ENCODE assay signal across 8 cellular contexts in genomic region chr10:124647421-124648130, GRCh38.
A peak's percentile ranks its signal among the peaks of the same experiment; 100 is the strongest.
DNase-seq lines count a peak whose midpoint lies in the region; ATAC-seq, FAIRE-seq and TF ChIP-seq lines count a peak whose summit lies in the region.

No MANE protein-coding gene starts in this region.

- no peak overlapping the region for H3K14ac ChIP-seq in neuronal stem cell (ENCODE audit: low read length)

- BruUV-seq in endothelial cell of umbilical vein (replicated peaks; lab: Mats Ljungman, UMichigan), result no TSS peak

- no peak overlapping the region for H2BK120ac ChIP-seq in neuronal stem cell (ENCODE audit: low read depth, low read length)

- H3K4me1 ChIP-seq in endothelial cell of umbilical vein (ENCODE audit: control insufficient read depth, extremely low read depth, insufficient read depth, low read length) (peaks cover 35% of the 10 kb centered on the region), neuronal stem cell (ENCODE audit: control insufficient read depth in 2 of 2, insufficient read depth in 1 of 2, low read depth in 1 of 2, low read length in 2 of 2) (peaks cover 19 to 48% of the 10 kb centered on the region in 2 donors)

- H4K20me1 ChIP-seq in endothelial cell of umbilical vein (replicated peaks; ENCODE audit: control insufficient read depth, extremely low read depth, insufficient read depth, low read length), result no peaks in the 10 kb centered on the region

- DNase-seq in COLO668 (lab: John Stamatoyannopoulos, UW; ENCODE audit: unreplicated experiment), result peak; percentile 51
- DNase-seq in M059J (ENCODE audit: low read depth), result peak; percentile 44
- DNase-seq in activated CD4-positive, alpha-beta T cell treated with anti-CD3 and anti-CD28 coated beads, Interleukin-2, amount 50 U/mL, for 48 hours, result peak; percentile 66 to 78
- peak; percentile 46 for DNase-seq in endothelial cell of umbilical vein (ENCODE audit: low read depth, low spot score)
- DNase-seq in neuronal stem cell (ENCODE audit: low spot score), result no peak
- DNase-seq in ureter (ENCODE audit: low spot score), result peak; percentile 81
- no peak for DNase-seq in NCI-H526 (lab: John Stamatoyannopoulos, UW)

- no peaks in the 10 kb centered on the region for H3K9me1 ChIP-seq in endothelial cell of umbilical vein (replicated peaks; ENCODE audit: control insufficient read depth, extremely low read depth, insufficient read depth, low read length)

- H2AFZ ChIP-seq in endothelial cell of umbilical vein (ENCODE audit: low read depth, low read length) (no peak overlapping the region), neuronal stem cell (ENCODE audit: low read length) (no peak overlapping the region)

- FAIRE-seq in endothelial cell of umbilical vein (lab: Jason Lieb, UNC), result peak; percentile 57

- peak overlapping the region; percentile 79 for H2BK15ac ChIP-seq in neuronal stem cell (ENCODE audit: low read length)

- CTCF ChIA-PET in endothelial cell of umbilical vein (lab: Charles Lee), result interaction anchor here (1.0 to 4.4 kb wide), 8 partner anchors 10 to 98 kb away, joined by 3 to 50 read pairs (median 4); no protein-coding TSS in a partner anchor

- H3K79me1 ChIP-seq in neuronal stem cell (ENCODE audit: low read depth, low read length), result peaks cover 13% of the 10 kb centered on the region

- peak overlapping the region; percentile 36 for H3K27ac ChIP-seq in endothelial cell of umbilical vein (ENCODE audit: insufficient read depth, low read depth, low read length)
- H3K27ac ChIP-seq in neuronal stem cell (replicated peaks; ENCODE audit: low read length), result no peak overlapping the region

- H2BK5ac ChIP-seq in neuronal stem cell (ENCODE audit: low read length), result peak overlapping the region; percentile 1

- H3K4me2 ChIP-seq in endothelial cell of umbilical vein (ENCODE audit: insufficient read depth, low read length) (no peak overlapping the region), neuronal stem cell (ENCODE audit: insufficient read depth, low read length, poor library complexity, severe bottlenecking) (no peak overlapping the region)

- intact Hi-C loops in endothelial cell of umbilical vein (cut with micrococcal nuclease), result loop anchor here (2.0 to 10.0 kb wide), 4 partner anchors 35 to 231 kb away; partner anchors contain the start of gene ABRAXAS2

- no peaks in the 10 kb centered on the region for H3K27me3 ChIP-seq in endothelial cell of umbilical vein (ENCODE audit: control insufficient read depth in 2 of 2, insufficient read depth in 2 of 2, low read length in 2 of 2)
- H3K27me3 ChIP-seq in neuronal stem cell (ENCODE audit: control insufficient read depth in 3 of 3, insufficient read depth in 3 of 3, low read depth in 1 of 3, low read length in 3 of 3), result no peaks in the 10 kb centered on the region

- peaks cover 5% of the 10 kb centered on the region for H3K79me2 ChIP-seq in endothelial cell of umbilical vein (ENCODE audit: control insufficient read depth, insufficient read depth, low read length)

- no peak overlapping the region for H3K4ac ChIP-seq in neuronal stem cell (ENCODE audit: low read length)

- no peak for TF ChIP-seq POLR2A in endothelial cell of umbilical vein (IDR thresholded peaks at IDR 0.05; ENCODE audit: low read depth, low read length)

- no peak overlapping the region for H3K9ac ChIP-seq in endothelial cell of umbilical vein (replicated peaks; ENCODE audit: extremely low read depth, insufficient read depth, low read length)
- H3K9ac ChIP-seq in neuronal stem cell (ENCODE audit: low read depth, low read length, poor library complexity), result peak overlapping the region; percentile 53

- H3K23ac ChIP-seq in neuronal stem cell (ENCODE audit: low read depth, low read length, poor library complexity), result no peak overlapping the region

- no peak overlapping the region for H4K8ac ChIP-seq in neuronal stem cell (ENCODE audit: low read depth, low read length)

- dilution Hi-C loops in endothelial cell of umbilical vein (cut with MboI; ENCODE audit: extremely low pct_ligation_motif_present, low sequenced_read_pairs), result no loop called here

- ATAC-seq in GM21360 (IDR thresholded peaks at IDR 0.05; ENCODE audit: unreplicated experiment), result peak; percentile 45

- no peaks in the 10 kb centered on the region for H3K36me3 ChIP-seq in endothelial cell of umbilical vein (ENCODE audit: control insufficient read depth in 2 of 2, extremely low read depth in 1 of 2, insufficient read depth in 2 of 2, low read length in 2 of 2)
- peaks cover 0 to 8% of the 10 kb centered on the region in 2 donors for H3K36me3 ChIP-seq in neuronal stem cell (replicated peaks in 1 of 2; ENCODE audit: control insufficient read depth in 2 of 2, insufficient read depth in 2 of 2, low read length in 2 of 2)

- H3K4me3 ChIP-seq in endothelial cell of umbilical vein (replicated peaks in 1 of 3; ENCODE audit: insufficient read depth in 1 of 3, low read depth in 1 of 3, low read length in 3 of 3) (no peak overlapping the region), neuronal stem cell (ENCODE audit: low read length in 2 of 2) (no peak overlapping the region)

- H2BK12ac ChIP-seq in neuronal stem cell (ENCODE audit: low read length), result no peak overlapping the region

- H3K9me3 ChIP-seq in endothelial cell of umbilical vein (replicated peaks; ENCODE audit: control insufficient read depth, insufficient read depth, low read length) (no peaks in the 10 kb centered on the region), neuronal stem cell (replicated peaks in 1 of 2; ENCODE audit: control insufficient read depth in 2 of 2, insufficient read depth in 1 of 2, low read depth in 1 of 2, low read length in 2 of 2) (no peaks in the 10 kb centered on the region)

- no CpG with 5 or more reads among the region's 9 CpGs for WGBS in neuronal stem cell (ENCODE audit: extremely low coverage in 2 of 2, insufficient read length in 2 of 2, insufficient replicate concordance in 1 of 2), 2 donors

- POLR2A ChIA-PET in endothelial cell of umbilical vein (lab: Charles Lee), result no interaction called here

- peak overlapping the region; percentile 49 for H4K91ac ChIP-seq in neuronal stem cell (ENCODE audit: low read depth, low read length, poor library complexity)

- H2AK5ac ChIP-seq in neuronal stem cell (ENCODE audit: low read depth, low read length), result peak overlapping the region; percentile 86

- peak overlapping the region; percentile 87 for H3K18ac ChIP-seq in neuronal stem cell (ENCODE audit: low read length)

- peak; percentile 25 for TF ChIP-seq CTCF in endothelial cell of umbilical vein (IDR thresholded peaks at IDR 0.05; ENCODE audit: extremely low read depth in 1 of 2, insufficient read depth in 1 of 2, low read depth in 1 of 2, low read length in 2 of 2)

TF ChIP-seq in endothelial cell of umbilical vein, 7 proteins besides CTCF, POLR2A, EP300 and RAD21:
- TF ChIP-seq POLR2AphosphoS5 (IDR thresholded peaks at IDR 0.05; ENCODE audit: insufficient read depth, low read depth, low read length) (peak; percentile 14), JUN (IDR thresholded peaks at IDR 0.05; ENCODE audit: borderline replicate concordance, insufficient read depth, insufficient read length, low read depth) (no peak)

Comparison
In these comparisons a context has a peak if more than half of its experiments do, and no peak if none do; other contexts are left out.
1. DNase-seq: peak in COLO668 (single experiment), M059J (single experiment), activated CD4-positive, alpha-beta T cell treated with anti-CD3 and anti-CD28 coated beads, Interleukin-2, amount 50 U/mL, for 48 hours (2 of 2), endothelial cell of umbilical vein (single experiment) and ureter (single experiment); none in neuronal stem cell (single experiment) and NCI-H526 (0 of 2).